Comparison of ENCODE assay signal across 23 cellular contexts in genomic region chr12:45887544-45887943, GRCh38.
DNase-seq lines count a peak whose midpoint lies in the region; ATAC-seq, FAIRE-seq and TF ChIP-seq lines count a peak whose summit lies in the region.
"Had no signal": no experiment of that assay in that cellular context is flagged by ENCODE, and none has a peak within 500 bp of the region (broad histone marks: within the 10 kb centered on the region; RNA-seq: fewer than 3 reads in every experiment).

No MANE protein-coding gene starts in this region.

- no peaks in the 10 kb centered on the region for H3K79me1 ChIP-seq in H1 (ENCODE audit: low read depth, low read length)

- peaks cover 13% of the 10 kb centered on the region; the same call in 1 of the 2 replicates for H3K36me3 ChIP-seq in GM23338 (ENCODE audit: insufficient read depth)
- peaks cover 0 to 14% (median 4%) of the 10 kb centered on the region in 4 experiments; a peak in 5 of 8 replicates for H3K36me3 ChIP-seq in H1 (ENCODE audit: control insufficient read depth in 2 of 4, insufficient read depth in 4 of 4, low read length in 3 of 4)

- no peak overlapping the region for H4K91ac ChIP-seq in H1 (replicated peaks; ENCODE audit: insufficient read length, low read length)

- DNase-seq in GM23338 (ENCODE audit: low spot score) (peak; percentile 49), NCI-H226 (peak; percentile 45), H1 (ENCODE audit: low read depth in 1 of 2, low spot score in 2 of 2) (no peak), mesothelial cell of epicardium (ENCODE audit: low spot score in 2 of 2, unreplicated experiment in 2 of 2) (no peak), NK-92 (lab: John Stamatoyannopoulos, UW; ENCODE audit: unreplicated experiment) (no peak), Ammon's horn (ENCODE audit: low spot score) (no peak)
- DNase-seq: CD4-positive, CD25-positive, alpha-beta regulatory T cell; COR-L47; DMS79; HFFc6; KG1; NCI-H1092 treated with DMSO at 0.1 percent for 48 hours; NCI-H146; NCI-H2029; NCI-H2227 treated with DMSO at 0.1 percent for 48 hours; NCI-H510A treated with DMSO at 0.1 percent for 48 hours; NCI-H748 treated with DMSO at 0.1 percent for 48 hours; NK-92 treated with Interleukin-12 subunit alpha and Interleukin-12 subunit beta, amount 100 ng/mL, for 24 hours had no signal

- H3K4me3 ChIP-seq in GM23338 (no peak overlapping the region), H1 (ENCODE audit: extremely low read depth in 1 of 4, insufficient read depth in 2 of 4, low read depth in 3 of 4, low read length in 4 of 4) (no peak overlapping the region)
- H3K4me3 ChIP-seq: A549 had no signal

- CTCF ChIA-PET in H1 (lab: Charles Lee; ENCODE audit: partially characterized antibody) = interaction anchor here (1.0 to 1.1 kb wide), 2 partner anchors 25 to 344 kb away, joined by 4 to 5 read pairs; no protein-coding TSS in a partner anchor

- H3K18ac ChIP-seq in H1 (ENCODE audit: extremely low read depth, low read length) = no peak overlapping the region

- peak; percentile 57 for FAIRE-seq in H1 (lab: Jason Lieb, UNC)
- FAIRE-seq: A549, H54 had no signal

- no peak overlapping the region for H3K14ac ChIP-seq in H1 (ENCODE audit: insufficient read length)

- H2AFZ ChIP-seq in GM23338 (no peak overlapping the region), H1 (ENCODE audit: low read length) (no peak overlapping the region)

- no peak for TF ChIP-seq POLR2A in H1 (IDR thresholded peaks at IDR 0.05; ENCODE audit: control extremely low read depth in 1 of 2, low read depth in 2 of 2, low read length in 2 of 2)

- 0 out of 2 replicates have a peak overlapping the region, but pooled peaks have one; percentile 16 for H3K27ac Mint-ChIP-seq in GM23338
- H3K27ac Mint-ChIP-seq in mesothelial cell of epicardium = peak overlapping the region; percentile 8
- H3K27ac Mint-ChIP-seq: HFFc6 had no signal

- H3K27me3 ChIP-seq in GM23338 (ENCODE audit: insufficient read depth) (no peaks in the 10 kb centered on the region), H1 (replicated peaks in 1 of 4; ENCODE audit: control insufficient read depth in 3 of 4, extremely low read depth in 1 of 4, insufficient read depth in 3 of 4, low read length in 3 of 4) (no peaks in the 10 kb centered on the region)

- no peak overlapping the region for H2BK20ac ChIP-seq in H1 (ENCODE audit: low read length)

- H2BK120ac ChIP-seq in H1 (replicated peaks; ENCODE audit: low read depth, low read length) = no peak overlapping the region

- ATAC-seq in GM23338 (peak; percentile 94), GM21381 (IDR thresholded peaks at IDR 0.05; ENCODE audit: unreplicated experiment) (no peak)
- ATAC-seq: A549, SK-N-SH treated with all-trans-retinoic acid at 6 μM for 48 hours had no signal

- H4K8ac ChIP-seq in H1 (ENCODE audit: extremely low read depth, insufficient read depth, low read length) = no peak overlapping the region

- WGBS in H1 (ENCODE audit: extremely low coverage in 1 of 2, insufficient coverage in 1 of 2, insufficient read length in 1 of 2, insufficient replicate concordance in 2 of 2, low coverage in 1 of 2, low lambda C conversion rate in 2 of 2, missing lambda C conversion rate in 1 of 2), 2 experiments = 77% methylated on average over 5 of the region's 5 CpGs; no CpG with 5 or more reads in 1 of the 2 experiments

- no peak overlapping the region for H2BK15ac ChIP-seq in H1 (ENCODE audit: low read length)

- H3K27me3 Mint-ChIP-seq in GM23338 (ENCODE audit: insufficient read depth, low read depth, poor library complexity) (peaks cover 3% of the 10 kb centered on the region), mesothelial cell of epicardium (ENCODE audit: low read depth) (no peaks in the 10 kb centered on the region)
- H3K27me3 Mint-ChIP-seq: CD4-positive, CD25-positive, alpha-beta regulatory T cell had no signal

- peaks cover 4% of the 10 kb centered on the region; the same call in 1 of the 2 replicates for H3K4me1 ChIP-seq in GM23338 (ENCODE audit: insufficient read depth)
- no peaks in the 10 kb centered on the region for H3K4me1 ChIP-seq in H1 (replicated peaks in 1 of 4; ENCODE audit: control insufficient read depth in 3 of 4, insufficient read depth in 4 of 4, low read length in 3 of 4)

- H3F3A ChIP-seq in GM23338 (replicated peaks; ENCODE audit: low read depth) = no peaks in the 10 kb centered on the region

- TF ChIP-seq CTCF in GM23338 (conservative IDR thresholded peaks at IDR 0.05; ENCODE audit: low read depth in 2 of 2) = no peak
- TF ChIP-seq CTCF in H1 (IDR thresholded peaks at IDR 0.05; ENCODE audit: control extremely low read depth in 1 of 3, insufficient read depth in 1 of 3, low read depth in 1 of 3, low read length in 3 of 3) = no peak
- TF ChIP-seq CTCF in mesothelial cell of epicardium (IDR thresholded peaks at IDR 0.05; ENCODE audit: unreplicated experiment) = no peak

- no peak for TF ChIP-seq RAD21 in H1 (IDR thresholded peaks at IDR 0.05 in 1 of 2, conservative IDR thresholded peaks at IDR 0.05 in 1 of 2; ENCODE audit: low read depth in 2 of 2, low read length in 2 of 2)

- no peak overlapping the region for H2BK12ac ChIP-seq in H1 (ENCODE audit: low read depth, low read length)

- no peak overlapping the region for H2BK5ac ChIP-seq in H1 (ENCODE audit: low read depth, low read length)

- no peak overlapping the region for H4K5ac ChIP-seq in H1 (ENCODE audit: insufficient read length, low read depth, low read length)

- H3K23me2 ChIP-seq in H1 (ENCODE audit: low read depth, low read length) = no peaks in the 10 kb centered on the region

- no peak overlapping the region for H3K27ac ChIP-seq in GM23338 (ENCODE audit: low read depth)
- no peak overlapping the region for H3K27ac ChIP-seq in H1 (ENCODE audit: low read depth, low read length)
- H3K27ac ChIP-seq: A549, HL-60 had no signal

- H4K20me1 ChIP-seq in GM23338 (replicated peaks; ENCODE audit: insufficient read depth) = no peaks in the 10 kb centered on the region
- H4K20me1 ChIP-seq in H1 (replicated peaks in 1 of 2; ENCODE audit: control insufficient read depth in 1 of 2, insufficient read depth in 2 of 2, low read length in 2 of 2) = peaks cover 1% of the 10 kb centered on the region in 2 experiments

- H3K9me3 ChIP-seq in H1 (ENCODE audit: insufficient read depth in 2 of 2, low read depth in 1 of 2, low read length in 1 of 2) = no peaks in the 10 kb centered on the region
- H3K9me3 ChIP-seq: A549 had no signal

- no peak overlapping the region for H3K23ac ChIP-seq in H1 (ENCODE audit: insufficient read length)

- H3K56ac ChIP-seq in H1 (replicated peaks; ENCODE audit: insufficient read length, low read depth, low read length) = no peak overlapping the region

- POLR2A ChIA-PET in H1 (lab: Charles Lee; ENCODE audit: partially characterized antibody) = interaction anchor here (0.8 to 1.0 kb wide), 2 partner anchors 12 to 102 kb away, joined by 3 read pairs; no protein-coding TSS in a partner anchor

- H3K9me3 Mint-ChIP-seq in GM23338 = peaks cover 11% of the 10 kb centered on the region; the same call in 1 of the 3 replicates
- no peaks in the 10 kb centered on the region for H3K9me3 Mint-ChIP-seq in mesothelial cell of epicardium
- H3K9me3 Mint-ChIP-seq: HFFc6 had no signal

- H3K4ac ChIP-seq in H1 (replicated peaks; ENCODE audit: insufficient read length, low read depth, low read length) = no peak overlapping the region

- H3K36me3 Mint-ChIP-seq in GM23338 (ENCODE audit: low read depth) (peaks cover 35% of the 10 kb centered on the region), mesothelial cell of epicardium (peaks cover 29% of the 10 kb centered on the region)

- no peak for TF ChIP-seq EP300 in H1 (IDR thresholded peaks at IDR 0.05; ENCODE audit: borderline replicate concordance in 1 of 2, low read depth in 2 of 2, low read length in 2 of 2)

- H3K4me1 Mint-ChIP-seq in GM23338 (peaks cover 9% of the 10 kb centered on the region; the same call in 2 of the 3 replicates), mesothelial cell of epicardium (peaks cover 6% of the 10 kb centered on the region)

- no peak overlapping the region for H3K4me3 Mint-ChIP-seq in GM23338
- no peak overlapping the region for H3K4me3 Mint-ChIP-seq in mesothelial cell of epicardium
- H3K4me3 Mint-ChIP-seq: CD4-positive, CD25-positive, alpha-beta regulatory T cell; HFFc6 had no signal

- no peaks in the 10 kb centered on the region for H3K9me2 ChIP-seq in GM23338 (ENCODE audit: insufficient read depth)

- H3K4me2 ChIP-seq in GM23338 (no peak overlapping the region), H1 (ENCODE audit: insufficient read depth in 1 of 2, low read depth in 2 of 2, low read length in 2 of 2) (no peak overlapping the region)
- H3K4me2 ChIP-seq: A549 had no signal

- H3K9ac ChIP-seq in H1 (replicated peaks in 1 of 4; ENCODE audit: extremely low read depth in 1 of 4, low read depth in 3 of 4, low read length in 3 of 4) = no peak overlapping the region

- H3K79me2 ChIP-seq in GM23338 (replicated peaks; ENCODE audit: insufficient read depth) (no peaks in the 10 kb centered on the region), H1 (ENCODE audit: control insufficient read depth in 1 of 2, insufficient read depth in 2 of 2, low read length in 2 of 2) (no peaks in the 10 kb centered on the region)

- no peak overlapping the region for H2AK5ac ChIP-seq in H1 (ENCODE audit: low read depth, low read length)

TF ChIP-seq in H1, 55 proteins besides CTCF, POLR2A, EP300 and RAD21:
- TF ChIP-seq BCL11A (IDR thresholded peaks at IDR 0.05; ENCODE audit: low read depth in 2 of 2, low read length in 2 of 2) (no peak), RXRA (IDR thresholded peaks at IDR 0.05; ENCODE audit: insufficient read depth, low read depth, low read length) (no peak), CHD1 (IDR thresholded peaks at IDR 0.05; ENCODE audit: low read depth, low read length) (no peak), BRCA1 (IDR thresholded peaks at IDR 0.05; ENCODE audit: low read depth, low read length) (no peak), SAP30 (IDR thresholded peaks at IDR 0.05; ENCODE audit: insufficient read depth, insufficient replicate concordance, low read length) (no peak), TAF1 (IDR thresholded peaks at IDR 0.05; ENCODE audit: low read depth, low read length) (no peak), RFX5 (IDR thresholded peaks at IDR 0.05; ENCODE audit: borderline replicate concordance, low read depth, low read length) (no peak)

Comparison
In these comparisons a context has a peak if more than half of its experiments do, and no peak if none do; other contexts are left out.
1. DNase-seq: peak in GM23338 (single experiment) and NCI-H226 (single experiment); none in H1 (0 of 2), mesothelial cell of epicardium (0 of 2), NK-92 (single experiment) and Ammon's horn (single experiment).